Comparison of ENCODE assay signal across 9 cellular contexts in genomic region chr9:95349109-95350038, GRCh38. TPM values are rescaled to one million over a fixed set of nuclear protein-coding genes. Genes with fewer than 3 reads are reported as not detected.
DNase-seq lines count a peak whose midpoint lies in the region; TF ChIP-seq lines count a peak whose summit lies in the region.
"Had no signal": no experiment of that assay in that cellular context is flagged by ENCODE, and none has a peak within 500 bp of the region (broad histone marks: within the 10 kb centered on the region; RNA-seq: fewer than 3 reads in every experiment).

No MANE protein-coding gene starts in this region.

- no peaks in the 10 kb centered on the region for H3K36me3 ChIP-seq in colonic mucosa
- H3K36me3 ChIP-seq in thymus (ENCODE audit: control insufficient read depth, insufficient read depth) = no peaks in the 10 kb centered on the region
- H3K36me3 ChIP-seq in thyroid gland = no peaks in the 10 kb centered on the region

- H3K36me3 Mint-ChIP-seq in activated naive CD4-positive, alpha-beta T cell treated with anti-CD3 and anti-CD28 coated beads, Interleukin-2, amount 50 U/mL, for 24 hours = no peaks in the 10 kb centered on the region
- H3K36me3 Mint-ChIP-seq in mesothelial cell of epicardium = peaks cover 8% of the 10 kb centered on the region

- H3K9me3 ChIP-seq in colonic mucosa = no peaks in the 10 kb centered on the region
- peaks cover 3% of the 10 kb centered on the region for H3K9me3 ChIP-seq in thymus (ENCODE audit: control insufficient read depth)
- H3K9me3 ChIP-seq in thyroid gland = no peaks in the 10 kb centered on the region

- WGBS in thymus = 4% methylated on average over 93 of the region's 93 CpGs
- WGBS in thyroid gland, 2 donors = 8 to 11% methylated on average over 7 to 53 of the region's 93 CpGs

- H3K4me3 Mint-ChIP-seq in activated naive CD4-positive, alpha-beta T cell treated with anti-CD3 and anti-CD28 coated beads, Interleukin-2, amount 50 U/mL, for 24 hours = peak overlapping the region; percentile 66
- H3K4me3 Mint-ChIP-seq in mesothelial cell of epicardium = peak overlapping the region; percentile 69
- H3K4me3 Mint-ChIP-seq: IgD-negative memory B cell had no signal

- no peak overlapping the region for H3K9ac ChIP-seq in colonic mucosa (ENCODE audit: low read depth in 2 of 2, low read length in 2 of 2)

- H3K27ac ChIP-seq in colonic mucosa (no peak overlapping the region), thymus (ENCODE audit: low read depth) (no peak overlapping the region), thyroid gland (no peak overlapping the region)

- intact Hi-C loops in colonic mucosa (cut with DNase I) = no loop called here
- intact Hi-C loops in thyroid gland (cut with DNase I) = no loop called here

- H3K4me3 ChIP-seq in colonic mucosa (peak overlapping the region; percentile 30), thymus (ENCODE audit: low read length) (peak overlapping the region; percentile 12), thyroid gland (replicated peaks in 1 of 3) (peak overlapping the region in 1 of 3 donors; percentile 14)

- peaks cover 3% of the 10 kb centered on the region for H3K4me1 Mint-ChIP-seq in activated naive CD4-positive, alpha-beta T cell treated with anti-CD3 and anti-CD28 coated beads, Interleukin-2, amount 50 U/mL, for 24 hours
- H3K4me1 Mint-ChIP-seq in mesothelial cell of epicardium = peaks cover 2% of the 10 kb centered on the region

- no peaks in the 10 kb centered on the region for H3K9me3 Mint-ChIP-seq in activated naive CD4-positive, alpha-beta T cell treated with anti-CD3 and anti-CD28 coated beads, Interleukin-2, amount 50 U/mL, for 24 hours
- peaks cover 12% of the 10 kb centered on the region for H3K9me3 Mint-ChIP-seq in mesothelial cell of epicardium

- H3K27me3 Mint-ChIP-seq in activated naive CD4-positive, alpha-beta T cell treated with anti-CD3 and anti-CD28 coated beads, Interleukin-2, amount 50 U/mL, for 24 hours = peaks cover 21% of the 10 kb centered on the region
- H3K27me3 Mint-ChIP-seq in mesothelial cell of epicardium (ENCODE audit: low read depth) = peaks cover 50% of the 10 kb centered on the region

- no peak for TF ChIP-seq POLR2A in thyroid gland (IDR thresholded peaks at IDR 0.05)

- TF ChIP-seq CTCF in colonic mucosa (IDR thresholded peaks at IDR 0.05) = no peak
- TF ChIP-seq CTCF in mesothelial cell of epicardium (IDR thresholded peaks at IDR 0.05; ENCODE audit: unreplicated experiment) = no peak
- TF ChIP-seq CTCF in thyroid gland (IDR thresholded peaks at IDR 0.05) = no peak

- H3K27ac Mint-ChIP-seq in activated naive CD4-positive, alpha-beta T cell treated with anti-CD3 and anti-CD28 coated beads, Interleukin-2, amount 50 U/mL, for 24 hours = no peak overlapping the region
- no peak overlapping the region for H3K27ac Mint-ChIP-seq in mesothelial cell of epicardium
- H3K27ac Mint-ChIP-seq: IgD-negative memory B cell had no signal

- peaks cover 17% of the 10 kb centered on the region for H3K27me3 ChIP-seq in colonic mucosa
- peaks cover 35% of the 10 kb centered on the region for H3K27me3 ChIP-seq in thymus (ENCODE audit: control insufficient read depth, insufficient read depth)
- no peaks in the 10 kb centered on the region for H3K27me3 ChIP-seq in thyroid gland

- no peak for DNase-seq in activated naive CD4-positive, alpha-beta T cell treated with anti-CD3 and anti-CD28 coated beads, Interleukin-2, amount 50 U/mL, for 16 hours
- no peak for DNase-seq in colonic mucosa
- peak in 1 of 2 experiments; percentile 49 for DNase-seq in mesothelial cell of epicardium (ENCODE audit: low spot score in 2 of 2, unreplicated experiment in 2 of 2)
- DNase-seq in dedifferentiated amniotic fluid mesenchymal stem cell (ENCODE audit: extremely low spot score) = no peak
- no peak for DNase-seq in thyroid gland
- no peak for DNase-seq in NCI-H510A (lab: John Stamatoyannopoulos, UW)

- H3K4me1 ChIP-seq in colonic mucosa (peaks cover 7% of the 10 kb centered on the region), thymus (ENCODE audit: control insufficient read depth, insufficient read depth, low read length) (no peaks in the 10 kb centered on the region), thyroid gland (peaks cover 12 to 18% of the 10 kb centered on the region in 2 donors)

RNA-seq across cellular contexts. Expression of gene FANCC, which starts 31.9 kb away (rescaled TPM):
- total RNA-seq in colonic mucosa (10 to 100 TPM; 10.5 to 23.6 TPM), mesothelial cell of epicardium (20.2 to 22.5 TPM (median 22.5 TPM) in 3 replicates), thyroid gland (10 to 100 TPM; 13.9 to 15.0 (median 14.2) TPM)
- 4.1 TPM for polyA plus RNA-seq in thymus
